Comparison of ENCODE assay signal across 30 cellular contexts in the genomic region with DNA sequence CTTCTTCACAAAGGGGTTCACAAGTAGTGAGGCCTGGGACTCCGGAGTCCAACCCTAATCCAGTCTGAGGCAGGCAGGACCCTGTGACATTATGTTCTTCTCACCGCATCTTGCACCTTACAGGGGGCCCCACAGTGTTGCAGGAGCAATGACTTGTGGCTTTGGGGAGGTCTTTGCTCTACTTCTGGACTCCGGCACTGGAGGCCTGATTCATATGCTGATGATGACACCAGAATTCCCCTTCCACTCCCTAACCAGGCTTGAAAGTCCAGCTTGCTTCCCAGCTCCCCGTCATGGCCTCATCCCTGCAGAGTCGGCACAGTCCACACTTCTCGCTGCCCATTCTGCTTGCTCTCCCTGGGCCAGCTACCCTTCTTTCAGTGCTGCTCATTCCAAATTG.
DNase-seq lines count a peak whose midpoint lies in the region; ATAC-seq and TF ChIP-seq lines count a peak whose summit lies in the region.
"Had no signal": no experiment of that assay in that cellular context is flagged by ENCODE, and none has a peak within 500 bp of the region (broad histone marks: within the 10 kb centered on the region; RNA-seq: fewer than 3 reads in every experiment).

No MANE protein-coding gene starts in this region.

- TF ChIP-seq EP300 in esophagus muscularis mucosa (IDR thresholded peaks at IDR 0.05), result no peak

- no peaks in the 10 kb centered on the region for H3K36me3 Mint-ChIP-seq in neural crest cell (ENCODE audit: low read depth)
- H3K36me3 Mint-ChIP-seq: activated naive CD4-positive, alpha-beta T cell treated with anti-CD3 and anti-CD28 coated beads, Interleukin-2, amount 50 U/mL, for 24 hours; stimulated activated memory B cell treated with anti-CD40 and anti-IgM and Interleukin-4, amounts not matched to agents 10 μg/mL and 1 μg/mL and 100 μg/mL, for 72 hours had no signal

- WGBS in esophagus muscularis mucosa, result 89% methylated on average over 6 of the region's 6 CpGs
- WGBS in lower leg skin, 2 donors, result 89 to 95% methylated on average over 6 of the region's 6 CpGs

- no peaks in the 10 kb centered on the region for H3K9me3 Mint-ChIP-seq in neural crest cell
- H3K9me3 Mint-ChIP-seq: activated naive CD4-positive, alpha-beta T cell treated with anti-CD3 and anti-CD28 coated beads, Interleukin-2, amount 50 U/mL, for 24 hours; activated T-helper 2 cell treated with anti-CD3 and anti-CD28 coated beads, Interferon-gamma antibody, Interleukin-2, Interleukin-4, amounts not matched to agents 10 μg/mL and 5 μg/mL and 100 μg/mL, durations not matched to agents 14 hours and 24 hours and 36 hours; nephron progenitor cell; stimulated activated memory B cell treated with anti-CD40 and anti-IgM and Interleukin-4, amounts not matched to agents 10 μg/mL and 1 μg/mL and 100 μg/mL, for 72 hours had no signal

- no peak overlapping the region for H3K4me3 Mint-ChIP-seq in neural crest cell
- H3K4me3 Mint-ChIP-seq: activated CD8-positive, alpha-beta T cell treated with anti-CD3 and anti-CD28 coated beads, Interleukin-2, amount 10 ng/mL, durations not matched to agents 7 days and 5 days; activated naive CD4-positive, alpha-beta T cell treated with anti-CD3 and anti-CD28 coated beads, Interleukin-2, amount 50 U/mL, for 24 hours; nephron progenitor cell; stimulated activated memory B cell treated with anti-CD40 and anti-IgM and Interleukin-4, amounts not matched to agents 10 μg/mL and 1 μg/mL and 100 μg/mL, for 72 hours had no signal

- TF ChIP-seq CTCF in esophagus muscularis mucosa (IDR thresholded peaks at IDR 0.05) (no peak), neural crest cell (conservative IDR thresholded peaks at IDR 0.05) (no peak), BE2C (IDR thresholded peaks at IDR 0.05; ENCODE audit: low read depth, low read length) (no peak), lower leg skin (IDR thresholded peaks at IDR 0.05) (no peak)

- TF ChIP-seq POLR2A in esophagus muscularis mucosa (IDR thresholded peaks at IDR 0.05; ENCODE audit: low read depth), result no peak
- TF ChIP-seq POLR2A in lower leg skin (IDR thresholded peaks at IDR 0.05), result no peak

- ATAC-seq in HG03460 (IDR thresholded peaks at IDR 0.05; ENCODE audit: unreplicated experiment), result no peak
- ATAC-seq: activated CD8-positive, alpha-beta T cell treated with anti-CD3 and anti-CD28 coated beads, Interleukin-2, amount 10 ng/mL, durations not matched to agents 7 days and 5 days; foreskin keratinocyte; stimulated activated memory B cell treated with anti-CD40 and anti-IgM and Interleukin-4, amounts not matched to agents 10 μg/mL and 1 μg/mL and 100 μg/mL, for 72 hours had no signal

- H3K9me3 ChIP-seq in esophagus muscularis mucosa, result no peaks in the 10 kb centered on the region
- H3K9me3 ChIP-seq in BE2C, result no peaks in the 10 kb centered on the region
- H3K9me3 ChIP-seq: breast epithelium, heart left ventricle, ovary had no signal

- no peaks in the 10 kb centered on the region for H3K27me3 Mint-ChIP-seq in neural crest cell (ENCODE audit: low read depth)
- H3K27me3 Mint-ChIP-seq: stimulated activated memory B cell treated with anti-CD40 and anti-IgM and Interleukin-4, amounts not matched to agents 10 μg/mL and 1 μg/mL and 100 μg/mL, for 72 hours had no signal

- peak overlapping the region; percentile 37 for H3K27ac Mint-ChIP-seq in neural crest cell (ENCODE audit: unreplicated experiment)
- H3K27ac Mint-ChIP-seq: activated CD8-positive, alpha-beta T cell treated with anti-CD3 and anti-CD28 coated beads, Interleukin-2, amount 10 ng/mL, durations not matched to agents 7 days and 5 days; activated naive CD4-positive, alpha-beta T cell treated with anti-CD3 and anti-CD28 coated beads, Interleukin-2, amount 50 U/mL, for 24 hours; activated T-helper 2 cell treated with anti-CD3 and anti-CD28 coated beads, Interferon-gamma antibody, Interleukin-2, Interleukin-4, amounts not matched to agents 10 μg/mL and 5 μg/mL and 100 μg/mL, durations not matched to agents 14 hours and 24 hours and 36 hours; nephron progenitor cell; stimulated activated memory B cell treated with anti-CD40 and anti-IgM and Interleukin-4, amounts not matched to agents 10 μg/mL and 1 μg/mL and 100 μg/mL, for 72 hours had no signal

- H3K27me3 ChIP-seq in esophagus muscularis mucosa (no peaks in the 10 kb centered on the region), BE2C (no peaks in the 10 kb centered on the region)
- H3K27me3 ChIP-seq: breast epithelium, foreskin keratinocyte, heart left ventricle, ovary had no signal

- no peaks in the 10 kb centered on the region for H3K4me1 Mint-ChIP-seq in neural crest cell
- H3K4me1 Mint-ChIP-seq: activated naive CD4-positive, alpha-beta T cell treated with anti-CD3 and anti-CD28 coated beads, Interleukin-2, amount 50 U/mL, for 24 hours; nephron progenitor cell had no signal

- DNase-seq in ELR (ENCODE audit: low read depth), result peak; percentile 43
- peak; percentile 48 for DNase-seq in M059J (ENCODE audit: low read depth)
- peak; percentile 47 for DNase-seq in esophagus muscularis mucosa (ENCODE audit: extremely low spot score)
- no peak for DNase-seq in neural crest cell (ENCODE audit: low read depth, low spot score)
- DNase-seq in NCI-H82 (lab: John Stamatoyannopoulos, UW), result no peak
- no peak for DNase-seq in BE2C
- no peak for DNase-seq in lower leg skin (ENCODE audit: low spot score in 2 of 2)
- DNase-seq: activated CD4-positive, alpha-beta T cell treated with anti-CD3 and anti-CD28 coated beads for 4 hours; activated CD8-positive, alpha-beta T cell treated with anti-CD3 and anti-CD28 coated beads, Interleukin-2, amount 10 ng/mL, durations not matched to agents 7 days and 5 days; amygdala; C1 segment of cervical spinal cord; COR-L47; DMS53; effector memory CD4-positive, alpha-beta T cell; foreskin keratinocyte; GDM1; heart left ventricle; MV-4-11; NCI-H146; nephron progenitor cell; ovary; SHP77 treated with DMSO at 0.1 percent for 48 hours; trophoblast cell had no signal

- H3K4me1 ChIP-seq in esophagus muscularis mucosa, result peaks cover 4 to 24% (median 19%) of the 10 kb centered on the region in 4 donors
- H3K4me1 ChIP-seq in BE2C, result no peaks in the 10 kb centered on the region
- H3K4me1 ChIP-seq: breast epithelium had no signal

- no peaks in the 10 kb centered on the region for H3K36me3 ChIP-seq in esophagus muscularis mucosa
- H3K36me3 ChIP-seq in BE2C, result no peaks in the 10 kb centered on the region
- H3K36me3 ChIP-seq: breast epithelium, heart left ventricle, ovary had no signal

- intact Hi-C loops in esophagus muscularis mucosa (cut with DNase I) (no loop called here), lower leg skin (cut with DNase I; ENCODE audit: low total_unique reads) (no loop called here)

- no peak overlapping the region for H3K4me3 ChIP-seq in esophagus muscularis mucosa
- no peak overlapping the region for H3K4me3 ChIP-seq in BE2C (ENCODE audit: low read depth, low read length)
- H3K4me3 ChIP-seq in lower leg skin (ENCODE audit: low read depth, poor library complexity, severe bottlenecking), result no peak overlapping the region
- H3K4me3 ChIP-seq: breast epithelium, heart left ventricle, lung, ovary had no signal

- no peak overlapping the region for H3K27ac ChIP-seq in esophagus muscularis mucosa (replicated peaks in 1 of 4)
- H3K27ac ChIP-seq: breast epithelium, foreskin keratinocyte, heart left ventricle, ovary, VCaP had no signal

Comparison
In these comparisons a context has a peak if more than half of its experiments do, and no peak if none do; other contexts are left out.
1. DNase-seq: peak in ELR (single experiment), M059J (single experiment) and esophagus muscularis mucosa (single experiment); none in neural crest cell (single experiment), NCI-H82 (single experiment), BE2C (single experiment) and lower leg skin (0 of 2).